7 cellular contexts compared by ENCODE assay signal in the genomic region with DNA sequence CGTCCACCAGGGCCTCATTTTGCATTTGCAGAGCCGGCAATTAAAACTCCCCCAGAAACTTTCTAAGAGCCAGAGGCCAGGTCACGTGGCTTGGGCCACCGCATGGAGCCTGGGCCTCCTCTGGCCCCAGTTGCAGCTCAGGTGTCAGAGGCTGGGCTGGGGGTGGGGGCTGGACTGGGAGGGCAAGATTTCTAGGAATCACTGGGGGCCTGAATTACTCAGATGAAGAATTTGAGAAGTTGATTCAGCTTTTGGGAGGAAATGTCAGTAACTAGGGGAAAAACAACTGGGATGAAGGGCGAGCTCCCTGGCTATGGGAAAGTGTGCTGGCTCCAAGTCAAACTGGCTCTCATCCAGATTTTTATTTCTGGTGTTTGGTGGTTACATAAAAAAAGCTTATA.
DNase-seq lines count a peak whose midpoint lies in the region; ATAC-seq, FAIRE-seq and TF ChIP-seq lines count a peak whose summit lies in the region.

No MANE protein-coding gene starts in this region.

- no peaks in the 10 kb centered on the region for H3K36me3 Mint-ChIP-seq in mesothelial cell of epicardium

- peak overlapping the region; percentile 55 for H3K27ac Mint-ChIP-seq in mesothelial cell of epicardium

- peaks cover 19% of the 10 kb centered on the region for H3K4me1 Mint-ChIP-seq in mesothelial cell of epicardium

- H3K4me3 ChIP-seq in endothelial cell of umbilical vein (replicated peaks in 1 of 3; ENCODE audit: insufficient read depth in 1 of 3, low read depth in 1 of 3, low read length in 3 of 3) (no peak overlapping the region), upper lobe of right lung (no peak overlapping the region)

- intact Hi-C loops in endothelial cell of umbilical vein (cut with micrococcal nuclease) = no loop called here
- intact Hi-C loops in upper lobe of right lung (cut with DNase I) = no loop called here

- no peak for FAIRE-seq in endothelial cell of umbilical vein (lab: Jason Lieb, UNC)

- H3K9ac ChIP-seq in endothelial cell of umbilical vein (replicated peaks; ENCODE audit: extremely low read depth, insufficient read depth, low read length) = no peak overlapping the region

- POLR2A ChIA-PET in endothelial cell of umbilical vein (lab: Charles Lee) = no interaction called here

- H3K27ac ChIP-seq in endothelial cell of umbilical vein (ENCODE audit: insufficient read depth, low read depth, low read length) (no peak overlapping the region), upper lobe of right lung (peak overlapping the region; percentile 82)

- peak; percentile 17 for DNase-seq in NCI-H446 treated with DMSO at 0.1 percent for 48 hours (lab: John Stamatoyannopoulos, UW)
- peak; percentile 86 for DNase-seq in endothelial cell of umbilical vein (ENCODE audit: low read depth, low spot score)
- no peak for DNase-seq in mesothelial cell of epicardium (ENCODE audit: low spot score in 2 of 2, unreplicated experiment in 2 of 2)
- DNase-seq in upper lobe of right lung = no peak
- no peak for DNase-seq in effector CD8-positive, alpha-beta T cell (lab: John Stamatoyannopoulos, UW)
- no peak for DNase-seq in activated CD4-positive, alpha-beta T cell treated with anti-CD3 and anti-CD28 coated beads for 4 hours

- H3K4me2 ChIP-seq in endothelial cell of umbilical vein (ENCODE audit: insufficient read depth, low read length) = no peak overlapping the region

- no peak for TF ChIP-seq POLR2A in endothelial cell of umbilical vein (IDR thresholded peaks at IDR 0.05; ENCODE audit: low read depth, low read length)

- no peaks in the 10 kb centered on the region for H4K20me1 ChIP-seq in endothelial cell of umbilical vein (replicated peaks; ENCODE audit: control insufficient read depth, extremely low read depth, insufficient read depth, low read length)

- H3K27me3 Mint-ChIP-seq in mesothelial cell of epicardium (ENCODE audit: low read depth) = peaks cover 9% of the 10 kb centered on the region

- no TSS peak for BruUV-seq in endothelial cell of umbilical vein (replicated peaks; lab: Mats Ljungman, UMichigan)

- H3K9me3 ChIP-seq in endothelial cell of umbilical vein (replicated peaks; ENCODE audit: control insufficient read depth, insufficient read depth, low read length) = no peaks in the 10 kb centered on the region
- no peaks in the 10 kb centered on the region for H3K9me3 ChIP-seq in upper lobe of right lung

- no peaks in the 10 kb centered on the region for H3K9me3 Mint-ChIP-seq in mesothelial cell of epicardium

- no peaks in the 10 kb centered on the region for H3K9me1 ChIP-seq in endothelial cell of umbilical vein (replicated peaks; ENCODE audit: control insufficient read depth, extremely low read depth, insufficient read depth, low read length)

- no peak overlapping the region for H2AFZ ChIP-seq in endothelial cell of umbilical vein (ENCODE audit: low read depth, low read length)

- no peaks in the 10 kb centered on the region for H3K79me2 ChIP-seq in endothelial cell of umbilical vein (ENCODE audit: control insufficient read depth, insufficient read depth, low read length)

- H3K36me3 ChIP-seq in endothelial cell of umbilical vein (ENCODE audit: control insufficient read depth in 2 of 2, extremely low read depth in 1 of 2, insufficient read depth in 2 of 2, low read length in 2 of 2) (no peaks in the 10 kb centered on the region), upper lobe of right lung (no peaks in the 10 kb centered on the region)

- CTCF ChIA-PET in endothelial cell of umbilical vein (lab: Charles Lee) = interaction anchor here (0.6 to 1.9 kb wide), 5 partner anchors 15 to 234 kb away, joined by 3 to 6 read pairs (median 3); a partner anchor contains a TSS

- H3K4me1 ChIP-seq in endothelial cell of umbilical vein (ENCODE audit: control insufficient read depth, extremely low read depth, insufficient read depth, low read length) (no peaks in the 10 kb centered on the region), upper lobe of right lung (peaks cover 15% of the 10 kb centered on the region)

- dilution Hi-C loops in endothelial cell of umbilical vein (cut with MboI; ENCODE audit: extremely low pct_ligation_motif_present, low sequenced_read_pairs) = no loop called here

- ATAC-seq in upper lobe of right lung = no peak
- ATAC-seq in HG02571 (IDR thresholded peaks at IDR 0.05; ENCODE audit: unreplicated experiment) = no peak

- TF ChIP-seq CTCF in endothelial cell of umbilical vein (IDR thresholded peaks at IDR 0.05; ENCODE audit: extremely low read depth in 1 of 2, insufficient read depth in 1 of 2, low read depth in 1 of 2, low read length in 2 of 2) (no peak), mesothelial cell of epicardium (IDR thresholded peaks at IDR 0.05; ENCODE audit: unreplicated experiment) (no peak), upper lobe of right lung (IDR thresholded peaks at IDR 0.05) (no peak)

- H3K27me3 ChIP-seq in endothelial cell of umbilical vein (ENCODE audit: control insufficient read depth in 2 of 2, insufficient read depth in 2 of 2, low read length in 2 of 2) = no peaks in the 10 kb centered on the region
- no peaks in the 10 kb centered on the region for H3K27me3 ChIP-seq in upper lobe of right lung

- H3K4me3 Mint-ChIP-seq in mesothelial cell of epicardium = no peak overlapping the region

TF ChIP-seq in endothelial cell of umbilical vein, 7 proteins besides CTCF, POLR2A, EP300 and RAD21:
- TF ChIP-seq POLR2AphosphoS5 (IDR thresholded peaks at IDR 0.05; ENCODE audit: insufficient read depth, low read depth, low read length) (no peak), FOS (IDR thresholded peaks at IDR 0.05; ENCODE audit: borderline replicate concordance, insufficient read depth, low read length) (no peak), JUN (IDR thresholded peaks at IDR 0.05; ENCODE audit: borderline replicate concordance, insufficient read depth, insufficient read length, low read depth) (no peak), MYC (IDR thresholded peaks at IDR 0.05; ENCODE audit: low read depth, low read length) (no peak), GATA2 (IDR thresholded peaks at IDR 0.05; ENCODE audit: insufficient read depth, insufficient read length, low read depth, low read length) (no peak)
- TF ChIP-seq, protein P1, sequence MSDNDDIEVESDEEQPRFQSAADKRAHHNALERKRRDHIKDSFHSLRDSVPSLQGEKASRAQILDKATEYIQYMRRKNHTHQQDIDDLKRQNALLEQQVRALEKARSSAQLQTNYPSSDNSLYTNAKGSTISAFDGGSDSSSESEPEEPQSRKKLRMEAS (IDR thresholded peaks at IDR 0.05; ENCODE audit: insufficient read depth, insufficient read length) = no peak

Comparison
In these comparisons a context has a peak if more than half of its experiments do, and no peak if none do; other contexts are left out.
1. DNase-seq: peak in NCI-H446 treated with DMSO at 0.1 percent for 48 hours (single experiment) and endothelial cell of umbilical vein (single experiment); none in mesothelial cell of epicardium (0 of 2), upper lobe of right lung (single experiment), effector CD8-positive, alpha-beta T cell (single experiment) and activated CD4-positive, alpha-beta T cell treated with anti-CD3 and anti-CD28 coated beads for 4 hours (0 of 2).